ENCODE assay signal across 8 cellular contexts in genomic region chr11:47269002-47269828, GRCh38. TPM values are rescaled to one million over a fixed set of nuclear protein-coding genes. Genes with fewer than 3 reads are reported as not detected.
DNase-seq lines count a peak whose midpoint lies in the region; ATAC-seq and TF ChIP-seq lines count a peak whose summit lies in the region.

No MANE protein-coding gene starts in this region.

- TF ChIP-seq POLR2A in transverse colon (IDR thresholded peaks at IDR 0.05), result peak; percentile 62

- peaks cover 44% of the 10 kb centered on the region for H3K4me1 ChIP-seq in adipocyte (ENCODE audit: control insufficient read depth, insufficient read depth, low read length)
- peaks cover 26 to 51% (median 41%) of the 10 kb centered on the region in 4 donors for H3K4me1 ChIP-seq in transverse colon

- peak overlapping the region; percentile 93 for H3K4me3 ChIP-seq in GM12865 (ENCODE audit: low read depth, low read length)
- peak overlapping the region; percentile 82 for H3K4me3 ChIP-seq in adipocyte (ENCODE audit: low read length)
- peak overlapping the region; percentile 63 to 95 (median 88) for H3K4me3 ChIP-seq in transverse colon

- TF ChIP-seq CTCF in GM12865 (IDR thresholded peaks at IDR 0.05; ENCODE audit: insufficient read depth, low read depth, low read length, missing control alignments) (no peak), transverse colon (IDR thresholded peaks at IDR 0.05) (peak in 4 of 5 experiments; percentile 24 to 60 (median 42))

- in situ Hi-C loops in transverse colon (cut with MboI; ENCODE audit: low pct_ligation_motif_present in 1 of 4, low pct_unique_long_range_greater_than_20kb in 1 of 4, low sequenced_read_pairs in 3 of 4), result loop anchor here in 1 of 4 donors (10.0 kb wide), 1 partner anchor 94 kb away; the partner anchor contains the start of gene ARFGAP2

- intact Hi-C loops in cardiac septum (cut with DNase I) (loop anchor here (2.0 kb wide), 1 partner anchor 140 kb away; the partner anchor contains the start of gene SLC39A13), transverse colon (cut with DNase I; ENCODE audit: low total_unique reads) (no loop called here)

- peak overlapping the region; percentile 94 to 98 (median 97) for H3K27ac ChIP-seq in transverse colon

- peak; percentile 95 for DNase-seq in GM12865 (ENCODE audit: low read depth)
- DNase-seq in NCI-H128 (lab: John Stamatoyannopoulos, UW; ENCODE audit: unreplicated experiment), result peak; percentile 86
- DNase-seq in SW480 (ENCODE audit: low spot score), result peak; percentile 97
- peak; percentile 93 for DNase-seq in adipocyte (ENCODE audit: low read depth)
- peak; percentile 92 for DNase-seq in cardiac septum (ENCODE audit: low spot score)
- DNase-seq in pons (ENCODE audit: low spot score), result peak; percentile 84
- peak; percentile 91 for DNase-seq in transverse colon

- H3K36me3 ChIP-seq in adipocyte (ENCODE audit: control insufficient read depth, insufficient read depth, low read length, severe bottlenecking), result peaks cover 38% of the 10 kb centered on the region
- peaks cover 0 to under 1% (median 0%) of the 10 kb centered on the region in 4 donors for H3K36me3 ChIP-seq in transverse colon

- H3K27me3 ChIP-seq in adipocyte (replicated peaks; ENCODE audit: control insufficient read depth, insufficient read depth, low read length) (no peaks in the 10 kb centered on the region), transverse colon (no peaks in the 10 kb centered on the region)

- H3K9ac ChIP-seq in adipocyte (ENCODE audit: low read length), result peak overlapping the region; percentile 87

- TF ChIP-seq EP300 in transverse colon (IDR thresholded peaks at IDR 0.05; ENCODE audit: low read depth), result no peak

- peak; percentile 51 for ATAC-seq in HG02763 (IDR thresholded peaks at IDR 0.05; ENCODE audit: unreplicated experiment)

- 2% methylated on average over 44 of the region's 52 CpGs; no CpG with 5 or more reads in 1 of the 2 donors for WGBS in transverse colon (ENCODE audit: low coverage in 1 of 2), 2 donors

- H3K9me3 ChIP-seq in adipocyte (ENCODE audit: control insufficient read depth, low read length) (no peaks in the 10 kb centered on the region), transverse colon (no peaks in the 10 kb centered on the region)

RNA-seq across cellular contexts. Expression of gene MADD, which starts 0.7 kb away (rescaled TPM):
- total RNA-seq in cardiac septum (33.1 TPM), transverse colon (100 to 1,000 TPM in 1 of 4 donors, 10 to 100 TPM in 3; 64.3 to 285 (median 71.8) TPM)

RNA-seq across cellular contexts. Expression of gene NR1H3, which starts 11.4 kb away (rescaled TPM):
- total RNA-seq in cardiac septum, result 7.1 TPM
- total RNA-seq in transverse colon, result 100 to 1,000 TPM in 3 of 4 donors, 10 to 100 TPM in 1; 28.7 to 124 (median 113) TPM

RNA-seq across cellular contexts. Expression of gene ACP2, which starts 20.6 kb away (rescaled TPM):
- total RNA-seq in cardiac septum (17.3 TPM), transverse colon (100 to 1,000 TPM in 1 of 4 donors, 10 to 100 TPM in 3; 66.3 to 120 (median 88.9) TPM)

RNA-seq across cellular contexts. Expression of gene DDB2, which starts 54.4 kb away (rescaled TPM):
- total RNA-seq in cardiac septum, result 13.9 TPM
- 10 to 100 TPM in 3 of 4 donors, 1 to 10 TPM in 1; 8.6 to 45.4 (median 28.6) TPM for total RNA-seq in transverse colon

Comparison
In these comparisons a context has a peak if more than half of its experiments do, and no peak if none do; other contexts are left out.
1. Peak in every context shown above with its lines: DNase-seq, ATAC-seq, H3K4me3 ChIP-seq and H3K27ac ChIP-seq.